In genomic region chr1:51738681-51739080, GRCh38 we compare ENCODE assay signal across 30 cellular contexts.
"Had no signal": no experiment of that assay in that cellular context is flagged by ENCODE, and none has a peak within 500 bp of the region (broad histone marks: within the 10 kb centered on the region; RNA-seq: fewer than 3 reads in every experiment).

No MANE protein-coding gene starts in this region.

- H2AFZ ChIP-seq: neural progenitor cell had no signal

- H3K9me3 ChIP-seq: adrenal gland, body of pancreas, suprapubic skin, tibial nerve had no signal

- H3K4me3 Mint-ChIP-seq: activated CD4-positive, alpha-beta T cell treated with anti-CD3 and anti-CD28 coated beads, Interleukin-2, amount 10 ng/mL, durations not matched to agents 7 days and 5 days; activated CD8-positive, alpha-beta T cell treated with anti-CD3 and anti-CD28 coated beads for 36 hours; activated naive CD8-positive, alpha-beta T cell treated with anti-CD3 and anti-CD28 coated beads for 36 hours; effector memory CD8-positive, alpha-beta T cell; immature natural killer cell; naive thymus-derived CD4-positive, alpha-beta T cell; neural progenitor cell; T-helper 2 cell treated with Interferon-gamma antibody and Interleukin-4, amounts not matched to agents 5 μg/mL and 100 μg/mL, for 36 hours had no signal

- H3K4me3 ChIP-seq: adrenal gland, body of pancreas, coronary artery, neural progenitor cell, suprapubic skin, tibial nerve had no signal

- H3K4me2 ChIP-seq: neural progenitor cell had no signal

- ATAC-seq: activated CD4-positive, CD25-positive, alpha-beta regulatory T cell treated with anti-CD3 and anti-CD28 coated beads, Interleukin-2, amount 50 U/mL, for 24 hours; activated CD8-positive, alpha-beta T cell treated with anti-CD3 and anti-CD28 coated beads for 36 hours; body of pancreas; effector memory CD8-positive, alpha-beta T cell; left colon; naive thymus-derived CD4-positive, alpha-beta T cell; right cardiac atrium had no signal

- DNase-seq: activated CD4-positive, alpha-beta T cell treated with anti-CD3 and anti-CD28 coated beads, Interleukin-2, amount 10 ng/mL, durations not matched to agents 7 days and 5 days; activated CD8-positive, alpha-beta T cell treated with anti-CD3 and anti-CD28 coated beads for 36 hours; activated naive CD4-positive, alpha-beta T cell treated with Interleukin-2 at 50 U/mL for 16 hours; activated naive CD8-positive, alpha-beta T cell treated with anti-CD3 and anti-CD28 coated beads for 36 hours; activated T-cell treated with anti-CD3 and anti-CD28 coated beads, Interleukin-2, amount 50 U/mL, for 48 hours; adrenal gland; aorta; body of pancreas; effector memory CD8-positive, alpha-beta T cell; erythroblast; head of caudate nucleus; hypothalamus; immature natural killer cell; kidney; left colon; midbrain; naive thymus-derived CD4-positive, alpha-beta T cell; occipital lobe; right cardiac atrium; stimulated activated CD4-positive, alpha-beta T cell treated with anti-CD3 and anti-CD28 coated beads, Interleukin-15, amount 100 ng/mL, for 24 hours; stimulated activated CD4-positive, alpha-beta T cell treated with anti-CD3 and anti-CD28 coated beads, Interleukin-2, amount 100 ng/mL, for 24 hours; stimulated activated naive CD4-positive, alpha-beta T cell; T-helper 1 cell; WERI-Rb-1 had no signal

- H3K27ac Mint-ChIP-seq: activated CD4-positive, alpha-beta T cell treated with anti-CD3 and anti-CD28 coated beads, Interleukin-2, amount 10 ng/mL, durations not matched to agents 7 days and 5 days; activated CD8-positive, alpha-beta T cell treated with anti-CD3 and anti-CD28 coated beads for 36 hours; activated naive CD8-positive, alpha-beta T cell treated with anti-CD3 and anti-CD28 coated beads for 36 hours; effector memory CD8-positive, alpha-beta T cell; immature natural killer cell; naive thymus-derived CD4-positive, alpha-beta T cell; neural progenitor cell; T-helper 2 cell treated with Interferon-gamma antibody and Interleukin-4, amounts not matched to agents 5 μg/mL and 100 μg/mL, for 36 hours had no signal

- H3K9me3 Mint-ChIP-seq: activated CD4-positive, alpha-beta T cell treated with anti-CD3 and anti-CD28 coated beads, Interleukin-2, amount 10 ng/mL, durations not matched to agents 7 days and 5 days; activated CD8-positive, alpha-beta T cell treated with anti-CD3 and anti-CD28 coated beads for 36 hours; activated naive CD8-positive, alpha-beta T cell treated with anti-CD3 and anti-CD28 coated beads for 36 hours; effector memory CD8-positive, alpha-beta T cell; immature natural killer cell; naive thymus-derived CD4-positive, alpha-beta T cell; neural progenitor cell; T-helper 2 cell treated with Interferon-gamma antibody and Interleukin-4, amounts not matched to agents 5 μg/mL and 100 μg/mL, for 36 hours had no signal

- H3K36me3 Mint-ChIP-seq: neural progenitor cell had no signal

- H3K36me3 ChIP-seq: adrenal gland, neural progenitor cell, suprapubic skin, tibial nerve, WERI-Rb-1 had no signal

- H3K27me3 Mint-ChIP-seq: activated CD4-positive, alpha-beta T cell treated with anti-CD3 and anti-CD28 coated beads, Interleukin-2, amount 10 ng/mL, durations not matched to agents 7 days and 5 days; activated CD8-positive, alpha-beta T cell treated with anti-CD3 and anti-CD28 coated beads for 36 hours; activated naive CD8-positive, alpha-beta T cell treated with anti-CD3 and anti-CD28 coated beads for 36 hours; effector memory CD8-positive, alpha-beta T cell; naive thymus-derived CD4-positive, alpha-beta T cell had no signal

- H3K27ac ChIP-seq: adrenal gland, coronary artery, neural progenitor cell, suprapubic skin, tibial nerve, WERI-Rb-1 had no signal

- H3K27me3 ChIP-seq: adrenal gland, body of pancreas, neural progenitor cell, suprapubic skin, tibial nerve had no signal
